ENCODE assay signal across 9 cellular contexts in genomic region chr5:176619203-176619568, GRCh38. TPM values are rescaled to one million over a fixed set of nuclear protein-coding genes. Genes with fewer than 3 reads are reported as not detected.
DNase-seq lines count a peak whose midpoint lies in the region; ATAC-seq, FAIRE-seq and TF ChIP-seq lines count a peak whose summit lies in the region.
"Had no signal": no experiment of that assay in that cellular context is flagged by ENCODE, and none has a peak within 500 bp of the region (broad histone marks: within the 10 kb centered on the region; RNA-seq: fewer than 3 reads in every experiment).

No MANE protein-coding gene starts in this region.

- no peak for TF ChIP-seq CTCF in uterus (IDR thresholded peaks at IDR 0.05)

- H3K27ac ChIP-seq in iPS-18a (ENCODE audit: low read length) (no peak overlapping the region), uterus (no peak overlapping the region)

- no peaks in the 10 kb centered on the region for H3K4me1 ChIP-seq in iPS-18a (ENCODE audit: control insufficient read depth, low read depth, low read length)
- peaks cover 0 to 13% of the 10 kb centered on the region in 2 donors for H3K4me1 ChIP-seq in uterus

- H3K36me3 ChIP-seq in iPS-18a (ENCODE audit: control insufficient read depth, low read depth, low read length) (no peaks in the 10 kb centered on the region), uterus (no peaks in the 10 kb centered on the region)

- TF ChIP-seq POLR2A in GM12891 (IDR thresholded peaks at IDR 0.05; ENCODE audit: low read depth, low read length) (no peak), uterus (IDR thresholded peaks at IDR 0.05) (no peak)

- no peak for FAIRE-seq in GM12891 (lab: Jason Lieb, UNC)

- DNase-seq in GM12891 (ENCODE audit: insufficient read length, low spot score) (peak; percentile 68), T-helper 9 cell (peak; percentile 52), astrocyte of the hippocampus (ENCODE audit: low read depth, low spot score) (peak; percentile 92), uterus (no peak)
- peak; percentile 42 to 62 for DNase-seq in stimulated activated CD4-positive, alpha-beta T cell treated with anti-CD3 and anti-CD28 coated beads, Interleukin-1b, Interleukin-23, amount 100 ng/mL, for 1 hour (ENCODE audit: low read depth in 2 of 2)

- H3K27me3 ChIP-seq in iPS-18a (ENCODE audit: control insufficient read depth, insufficient read depth, low read length): peaks cover 43% of the 10 kb centered on the region
- peaks cover 15 to 34% of the 10 kb centered on the region in 2 donors for H3K27me3 ChIP-seq in uterus

- intact Hi-C loops in uterus (cut with DNase I; ENCODE audit: low total_unique reads): no loop called here

- H3K9ac ChIP-seq in iPS-18a (ENCODE audit: low read length): no peak overlapping the region

- no peaks in the 10 kb centered on the region for H3K9me3 ChIP-seq in iPS-18a (ENCODE audit: control insufficient read depth, low read depth, low read length)
- H3K9me3 ChIP-seq in uterus: no peaks in the 10 kb centered on the region

- ATAC-seq in HG03108 (IDR thresholded peaks at IDR 0.05; ENCODE audit: unreplicated experiment): peak; percentile 54
- no peak for ATAC-seq in HG03565 (IDR thresholded peaks at IDR 0.05; ENCODE audit: unreplicated experiment)

- H3K4me3 ChIP-seq in iPS-18a (ENCODE audit: low read length) (peak overlapping the region; percentile 51), uterus (no peak overlapping the region)

TF ChIP-seq in GM12891, 5 proteins besides CTCF, POLR2A, EP300 and RAD21:
- TF ChIP-seq TAF1 (IDR thresholded peaks at IDR 0.05; ENCODE audit: low read depth, low read length) (no peak), POU2F2 (IDR thresholded peaks at IDR 0.05; ENCODE audit: low read depth, low read length) (no peak), PAX5 (IDR thresholded peaks at IDR 0.05; ENCODE audit: insufficient read depth, low read length, severe bottlenecking) (no peak), POLR2AphosphoS5 (IDR thresholded peaks at IDR 0.05; ENCODE audit: low read depth, low read length) (no peak), SPI1 (IDR thresholded peaks at IDR 0.05; ENCODE audit: low read depth, low read length) (no peak)
TF ChIP-seq in GM12891: peak in this region for 0.

RNA-seq across cellular contexts. Expression of gene GPRIN1, which starts 9.2 kb away (rescaled TPM):
- 1.7 TPM for polyA plus RNA-seq in GM12891 (2012; ENCODE audit: low read depth, missing spikeins)
- 1 to 10 TPM in 1 of 4 donors, under 1 TPM in 1, not detected in 2; 0.40 to 1.4 TPM for total RNA-seq in uterus

RNA-seq across cellular contexts. Expression of gene SNCB, which starts 11.1 kb away (rescaled TPM):
- polyA plus RNA-seq in GM12891 (2012; ENCODE audit: low read depth, missing spikeins): 0.06 TPM
- total RNA-seq in uterus: not detected
- total RNA-seq: mononuclear cell had no signal

RNA-seq across cellular contexts. Expression of gene EIF4E1B, which starts 11.3 kb away (rescaled TPM):
- not detected for polyA plus RNA-seq in GM12891 (2012; ENCODE audit: low read depth, missing spikeins)
- not detected for total RNA-seq in uterus

RNA-seq across cellular contexts. Expression of gene TSPAN17, which starts 28.1 kb away (rescaled TPM):
- polyA plus RNA-seq in GM12891 (2012; ENCODE audit: low read depth, missing spikeins): 8.9 TPM
- total RNA-seq in uterus: 10 to 100 TPM in 3 of 4 donors, 1 to 10 TPM in 1; 10.0 to 45.6 (median 20.2) TPM

Comparison
In these comparisons a context has a peak if more than half of its experiments do, and no peak if none do; other contexts are left out.
1. DNase-seq: peak in GM12891 (single experiment), T-helper 9 cell (single experiment), astrocyte of the hippocampus (single experiment) and stimulated activated CD4-positive, alpha-beta T cell treated with anti-CD3 and anti-CD28 coated beads, Interleukin-1b, Interleukin-23, amount 100 ng/mL, for 1 hour (2 of 2); none in uterus (0 of 2).